12 cellular contexts compared by ENCODE assay signal in the genomic region with DNA sequence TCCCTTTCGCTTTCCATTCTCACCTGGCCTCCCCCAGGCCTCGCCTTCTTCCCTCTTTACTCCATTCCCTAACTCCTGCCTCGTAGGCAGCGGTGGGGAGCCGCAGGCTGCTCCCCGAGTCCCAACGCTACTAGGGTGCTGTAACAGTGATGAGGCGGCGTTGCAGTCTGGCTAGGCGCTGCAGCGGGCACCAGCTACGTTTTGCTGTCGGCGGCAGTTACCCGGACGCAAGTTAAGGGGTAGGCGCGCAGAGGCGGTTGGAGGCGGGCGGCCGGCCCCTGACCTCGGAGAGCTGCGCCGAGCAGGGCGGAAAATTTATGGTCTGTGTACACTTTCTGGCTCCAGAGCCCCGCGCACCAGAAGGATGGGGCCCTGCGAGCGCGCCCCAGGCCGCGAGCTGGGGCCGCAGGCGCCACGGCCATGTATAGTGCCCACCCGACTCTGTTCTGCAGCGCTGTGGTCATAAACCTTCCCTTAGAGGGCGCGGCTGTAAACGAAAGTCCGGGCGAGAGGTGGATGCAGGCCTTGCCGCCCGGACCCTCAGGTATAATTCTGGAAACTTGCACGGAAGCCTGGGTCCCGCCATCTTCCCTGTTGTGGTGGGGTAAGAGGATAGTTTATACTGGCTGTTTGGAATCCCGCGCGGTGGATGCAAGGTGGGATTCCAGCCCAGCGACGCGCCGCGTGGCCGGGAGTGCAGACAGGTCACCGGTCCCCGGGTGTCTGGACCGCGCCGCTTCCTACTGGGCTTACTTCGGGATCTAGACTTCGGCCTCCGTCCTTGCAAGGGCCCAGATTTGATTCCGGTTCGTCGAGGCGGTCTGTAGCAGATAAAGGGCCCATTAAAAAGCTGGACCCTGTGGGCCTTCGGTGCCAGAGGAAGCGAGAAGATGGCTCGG. TPM values are rescaled to one million over a fixed set of nuclear protein-coding genes. Genes with fewer than 3 reads are reported as not detected.
DNase-seq lines count a peak whose midpoint lies in the region; ATAC-seq and TF ChIP-seq lines count a peak whose summit lies in the region.
"Had no signal": no experiment of that assay in that cellular context is flagged by ENCODE, and none has a peak within 500 bp of the region (broad histone marks: within the 10 kb centered on the region; RNA-seq: fewer than 3 reads in every experiment).

No MANE protein-coding gene starts in this region.

- H3K4me3 Mint-ChIP-seq in activated naive CD8-positive, alpha-beta T cell treated with anti-CD3 and anti-CD28 coated beads, Interleukin-2, amount 10 ng/mL, durations not matched to agents 7 days and 5 days: peak overlapping the region; percentile 61
- H3K4me3 Mint-ChIP-seq: CD8-positive, alpha-beta memory T cell had no signal

- no peaks in the 10 kb centered on the region for H3K79me2 ChIP-seq in hepatocyte

- H3K9me3 ChIP-seq in hepatocyte (ENCODE audit: low read depth) (no peaks in the 10 kb centered on the region), neutrophil (no peaks in the 10 kb centered on the region)

- no peaks in the 10 kb centered on the region for H4K20me1 ChIP-seq in hepatocyte (ENCODE audit: insufficient read depth, poor library complexity, severe bottlenecking)

- WGBS in hepatocyte (ENCODE audit: low lambda C conversion rate, missing lambda C conversion rate): 5% methylated on average over 71 of the region's 71 CpGs

- no peak overlapping the region for H3K27ac Mint-ChIP-seq in activated naive CD8-positive, alpha-beta T cell treated with anti-CD3 and anti-CD28 coated beads, Interleukin-2, amount 10 ng/mL, durations not matched to agents 7 days and 5 days

- peak overlapping the region; percentile 76 for H2AFZ ChIP-seq in hepatocyte

- peaks cover 3% of the 10 kb centered on the region for H3K36me3 Mint-ChIP-seq in activated naive CD8-positive, alpha-beta T cell treated with anti-CD3 and anti-CD28 coated beads, Interleukin-2, amount 10 ng/mL, durations not matched to agents 7 days and 5 days
- H3K36me3 Mint-ChIP-seq: CD8-positive, alpha-beta memory T cell had no signal

- no peak for ATAC-seq in activated naive CD8-positive, alpha-beta T cell treated with anti-CD3 and anti-CD28 coated beads, Interleukin-2, amount 10 ng/mL, durations not matched to agents 7 days and 5 days (ENCODE audit: low read depth)
- no peak for ATAC-seq in HG03097 (IDR thresholded peaks at IDR 0.05; ENCODE audit: low FRiP score, unreplicated experiment)

- peaks cover 16% of the 10 kb centered on the region for H3K9me3 Mint-ChIP-seq in activated naive CD8-positive, alpha-beta T cell treated with anti-CD3 and anti-CD28 coated beads, Interleukin-2, amount 10 ng/mL, durations not matched to agents 7 days and 5 days

- H3K27me3 Mint-ChIP-seq in activated naive CD8-positive, alpha-beta T cell treated with anti-CD3 and anti-CD28 coated beads, Interleukin-2, amount 10 ng/mL, durations not matched to agents 7 days and 5 days: peaks cover 53% of the 10 kb centered on the region

- DNase-seq in AG10803 (ENCODE audit: low read depth): no peak
- no peak for DNase-seq in activated naive CD8-positive, alpha-beta T cell treated with anti-CD3 and anti-CD28 coated beads, Interleukin-2, amount 10 ng/mL, durations not matched to agents 7 days and 5 days
- DNase-seq in hepatocyte (ENCODE audit: low spot score): no peak
- no peak for DNase-seq in NCI-H1048 (lab: John Stamatoyannopoulos, UW)
- no peak for DNase-seq in NCI-H1092 treated with DMSO at 0.1 percent for 48 hours (lab: John Stamatoyannopoulos, UW)
- no peak for DNase-seq in posterior vena cava (ENCODE audit: low spot score)
- DNase-seq: CD8-positive, alpha-beta memory T cell; NCI-H187; stimulated activated CD4-positive, alpha-beta T cell treated with anti-CD3 and anti-CD28 coated beads, Interleukin-1b, Interleukin-23, amount 100 ng/mL, for 48 hours had no signal

- intact Hi-C loops in posterior vena cava (cut with DNase I): no loop called here

- H3K4me1 ChIP-seq in hepatocyte (ENCODE audit: insufficient read depth): peaks cover 17% of the 10 kb centered on the region
- peaks cover 36 to 37% of the 10 kb centered on the region in 2 experiments for H3K4me1 ChIP-seq in neutrophil (ENCODE audit: control insufficient read depth in 1 of 2, insufficient read depth in 1 of 2, low read depth in 1 of 2, low read length in 1 of 2)
- H3K4me1 ChIP-seq: SJSA1 had no signal

- no peaks in the 10 kb centered on the region for H3K36me3 ChIP-seq in hepatocyte (replicated peaks; ENCODE audit: insufficient read depth, low read depth)
- H3K36me3 ChIP-seq in neutrophil: no peaks in the 10 kb centered on the region
- H3K36me3 ChIP-seq: SJSA1 had no signal

- TF ChIP-seq CTCF in AG10803 (conservative IDR thresholded peaks at IDR 0.05; ENCODE audit: low read length): no peak
- TF ChIP-seq CTCF in hepatocyte (IDR thresholded peaks at IDR 0.05; ENCODE audit: poor library complexity): no peak
- TF ChIP-seq CTCF in neutrophil (IDR thresholded peaks at IDR 0.05): no peak

- H3K4me2 ChIP-seq in hepatocyte: peak overlapping the region; percentile 89

- H3K27ac ChIP-seq in hepatocyte (no peak overlapping the region), neutrophil (no peak overlapping the region)
- H3K27ac ChIP-seq: SJSA1 had no signal

- POLR2A ChIA-PET in activated naive CD8-positive, alpha-beta T cell treated with anti-CD3 and anti-CD28 coated beads, Interleukin-2, amount 10 ng/mL, durations not matched to agents 7 days and 5 days (lab: Charles Lee): no interaction called here

- peaks cover 2% of the 10 kb centered on the region for H3K4me1 Mint-ChIP-seq in activated naive CD8-positive, alpha-beta T cell treated with anti-CD3 and anti-CD28 coated beads, Interleukin-2, amount 10 ng/mL, durations not matched to agents 7 days and 5 days

- H3K27me3 ChIP-seq in hepatocyte: peaks cover 95% of the 10 kb centered on the region
- H3K27me3 ChIP-seq in neutrophil: peaks cover 72% of the 10 kb centered on the region
- H3K27me3 ChIP-seq: SJSA1 had no signal

- no peaks in the 10 kb centered on the region for H3K9me2 ChIP-seq in hepatocyte (replicated peaks; ENCODE audit: insufficient read depth)

- peak overlapping the region; percentile 51 for H3K4me3 ChIP-seq in AG10803 (ENCODE audit: low read length)
- H3K4me3 ChIP-seq in hepatocyte: peak overlapping the region; percentile 18
- peak overlapping the region; percentile 63 for H3K4me3 ChIP-seq in neutrophil (ENCODE audit: low read depth in 1 of 2, low read length in 1 of 2)
- H3K4me3 ChIP-seq: SJSA1 had no signal

RNA-seq across cellular contexts. Expression of a gene that starts 15.0 kb away (rescaled TPM):
- under 1 TPM; 0.28 to 0.43 TPM for total RNA-seq in activated naive CD8-positive, alpha-beta T cell treated with anti-CD3 and anti-CD28 coated beads, Interleukin-2, amount 10 ng/mL, durations not matched to agents 7 days and 5 days
- total RNA-seq in hepatocyte: 1.2 and 1.4 TPM in 2 replicates
- polyA plus RNA-seq in hepatocyte: 5.9 and 6.1 TPM in 2 replicates
- total RNA-seq in posterior vena cava: 10 to 100 TPM; 16.2 to 22.1 TPM
- total RNA-seq: CD8-positive, alpha-beta memory T cell had no signal
- polyA plus RNA-seq: CD8-positive, alpha-beta memory T cell had no signal
